Comparison of ENCODE assay signal across 9 cellular contexts in the genomic region with DNA sequence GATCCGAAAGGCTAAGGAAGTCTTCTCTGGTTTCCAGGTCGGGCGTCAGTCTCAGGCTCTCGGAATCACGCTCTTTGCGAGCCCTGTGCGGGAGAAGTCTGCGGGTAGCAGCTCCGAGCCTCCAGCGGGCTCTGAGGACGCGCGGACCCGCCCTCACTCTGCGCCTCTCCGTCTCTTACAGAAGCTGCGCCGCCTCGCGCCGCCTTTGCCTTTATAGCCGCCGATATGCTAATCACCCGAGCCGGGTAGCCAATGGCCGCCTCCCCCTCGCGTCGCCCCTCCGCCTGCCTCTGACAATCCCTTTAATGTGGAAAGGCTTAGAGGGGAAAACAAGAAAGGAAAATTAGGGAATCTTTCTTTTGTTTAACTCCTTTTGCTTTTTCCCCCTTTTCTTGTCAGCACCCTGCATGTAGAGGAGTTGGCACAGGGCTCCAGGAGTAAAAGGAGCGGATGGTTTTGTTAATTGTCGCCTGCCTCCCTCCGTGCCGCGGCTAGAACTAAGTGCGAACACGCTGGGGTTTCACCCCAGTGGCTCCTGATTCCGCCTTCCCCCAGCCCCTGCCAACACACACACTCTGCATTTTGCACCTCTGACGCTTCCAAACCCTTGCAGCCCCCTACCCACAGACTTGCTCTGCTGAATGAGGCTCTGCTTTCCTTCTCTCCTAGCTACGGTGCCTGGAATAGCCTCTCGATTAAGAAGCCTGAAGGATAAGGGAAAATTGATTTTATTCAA. TPM values are rescaled to one million over a fixed set of nuclear protein-coding genes. Genes with fewer than 3 reads are reported as not detected.
DNase-seq lines count a peak whose midpoint lies in the region; ATAC-seq, FAIRE-seq and TF ChIP-seq lines count a peak whose summit lies in the region.
"Had no signal": no experiment of that assay in that cellular context is flagged by ENCODE, and none has a peak within 500 bp of the region (broad histone marks: within the 10 kb centered on the region; RNA-seq: fewer than 3 reads in every experiment).

A gene with protein sequence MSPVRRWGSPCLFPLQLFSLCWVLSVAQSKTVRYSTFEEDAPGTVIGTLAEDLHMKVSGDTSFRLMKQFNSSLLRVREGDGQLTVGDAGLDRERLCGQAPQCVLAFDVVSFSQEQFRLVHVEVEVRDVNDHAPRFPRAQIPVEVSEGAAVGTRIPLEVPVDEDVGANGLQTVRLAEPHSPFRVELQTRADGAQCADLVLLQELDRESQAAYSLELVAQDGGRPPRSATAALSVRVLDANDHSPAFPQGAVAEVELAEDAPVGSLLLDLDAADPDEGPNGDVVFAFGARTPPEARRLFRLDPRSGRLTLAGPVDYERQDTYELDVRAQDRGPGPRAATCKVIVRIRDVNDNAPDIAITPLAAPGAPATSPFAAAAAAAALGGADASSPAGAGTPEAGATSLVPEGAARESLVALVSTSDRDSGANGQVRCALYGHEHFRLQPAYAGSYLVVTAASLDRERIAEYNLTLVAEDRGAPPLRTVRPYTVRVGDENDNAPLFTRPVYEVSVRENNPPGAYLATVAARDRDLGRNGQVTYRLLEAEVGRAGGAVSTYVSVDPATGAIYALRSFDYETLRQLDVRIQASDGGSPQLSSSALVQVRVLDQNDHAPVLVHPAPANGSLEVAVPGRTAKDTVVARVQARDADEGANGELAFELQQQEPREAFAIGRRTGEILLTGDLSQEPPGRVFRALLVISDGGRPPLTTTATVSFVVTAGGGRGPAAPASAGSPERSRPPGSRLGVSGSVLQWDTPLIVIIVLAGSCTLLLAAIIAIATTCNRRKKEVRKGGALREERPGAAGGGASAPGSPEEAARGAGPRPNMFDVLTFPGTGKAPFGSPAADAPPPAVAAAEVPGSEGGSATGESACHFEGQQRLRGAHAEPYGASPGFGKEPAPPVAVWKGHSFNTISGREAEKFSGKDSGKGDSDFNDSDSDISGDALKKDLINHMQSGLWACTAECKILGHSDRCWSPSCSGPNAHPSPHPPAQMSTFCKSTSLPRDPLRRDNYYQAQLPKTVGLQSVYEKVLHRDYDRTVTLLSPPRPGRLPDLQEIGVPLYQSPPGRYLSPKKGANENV (minus strand): TSS at position 186 of the 736 bp plus-strand sequence. CDS start 204 bp downstream, outside the sequence.

- no CpG with 5 or more reads among the region's 41 CpGs for WGBS in mesendoderm (ENCODE audit: extremely low coverage, insufficient coverage, low lambda C conversion rate)
- WGBS in small intestine, 3 donors: 2 to 9% (median 9%) methylated on average over 41 of the region's 41 CpGs
- WGBS in stomach, 5 donors: 2 to 10% (median 4%) methylated on average over 41 of the region's 41 CpGs

- no peak within 1 kb of the TSS for H4K8ac ChIP-seq in mesendoderm (ENCODE audit: low read depth, low read length)

- H3K27me3 Mint-ChIP-seq in Caco-2 (ENCODE audit: insufficient read depth, unreplicated experiment): peaks cover 6% of the 10 kb centered on the region
- H3K27me3 Mint-ChIP-seq in activated T-cell treated with anti-CD3 and anti-CD28 coated beads, Interleukin-2, amount 50 U/mL, for 72 hours (ENCODE audit: low read depth): peaks cover 72% of the 10 kb centered on the region

- H2BK15ac ChIP-seq in mesendoderm (replicated peaks; ENCODE audit: low read depth): no peak within 1 kb of the TSS

- H3K4me1 ChIP-seq in Caco-2: no peaks in the 10 kb centered on the region
- peaks cover 10% of the 10 kb centered on the region for H3K4me1 ChIP-seq in mesendoderm (ENCODE audit: control insufficient read depth, low read depth, low read length)
- H3K4me1 ChIP-seq in small intestine (ENCODE audit: control insufficient read depth in 2 of 2, insufficient read depth in 1 of 2, low read depth in 1 of 2, low read length in 1 of 2): no peaks in the 10 kb centered on the region
- peaks cover 25 to 74% (median 52%) of the 10 kb centered on the region in 4 donors for H3K4me1 ChIP-seq in stomach

- H3K4me3 Mint-ChIP-seq in Caco-2 (ENCODE audit: unreplicated experiment): peak within 1 kb of the TSS; percentile 87
- peak within 1 kb of the TSS; percentile 25 to 55 for H3K4me3 Mint-ChIP-seq in activated T-cell treated with anti-CD3 and anti-CD28 coated beads, Interleukin-2, amount 50 U/mL, for 72 hours

- no peak within 1 kb of the TSS for H2AK5ac ChIP-seq in mesendoderm (ENCODE audit: low read length)

- POLR2A ChIA-PET in Caco-2 (lab: Charles Lee): no interaction called here

- H3K9me3 ChIP-seq in Caco-2 (no peaks in the 10 kb centered on the region), small intestine (ENCODE audit: control insufficient read depth, low read depth) (no peaks in the 10 kb centered on the region), stomach (peaks cover 5 to 37% (median 12%) of the 10 kb centered on the region in 4 donors)

- H3K56ac ChIP-seq in mesendoderm (ENCODE audit: low read length): no peak within 1 kb of the TSS

- CTCF ChIA-PET in Caco-2 (lab: Charles Lee): no interaction called here

- no TSS peak for BruUV-seq in Caco-2 (replicated peaks; lab: Mats Ljungman, UMichigan)

- H3K27ac Mint-ChIP-seq in Caco-2 (ENCODE audit: unreplicated experiment): no peak within 1 kb of the TSS
- H3K27ac Mint-ChIP-seq in activated T-cell treated with anti-CD3 and anti-CD28 coated beads, Interleukin-2, amount 50 U/mL, for 72 hours: peak within 1 kb of the TSS; percentile 77

- no peak for TF ChIP-seq CTCF in Caco-2 (IDR thresholded peaks at IDR 0.05; ENCODE audit: insufficient read depth in 1 of 2, low read depth in 1 of 2, low read length in 1 of 2, severe bottlenecking in 1 of 2, unreplicated experiment in 1 of 2)
- no peak for TF ChIP-seq CTCF in stomach (IDR thresholded peaks at IDR 0.05)

- H3K36me3 ChIP-seq in Caco-2 (ENCODE audit: control insufficient read depth, insufficient read depth, low read length) (no peaks in the 10 kb centered on the region), mesendoderm (ENCODE audit: control insufficient read depth, insufficient read depth, low read length) (no peaks in the 10 kb centered on the region), small intestine (ENCODE audit: control insufficient read depth in 2 of 2, insufficient read depth in 2 of 2, low read length in 2 of 2) (no peaks in the 10 kb centered on the region), stomach (no peaks in the 10 kb centered on the region)

- no peak within 1 kb of the TSS for H3K4ac ChIP-seq in mesendoderm (ENCODE audit: low read depth, low read length)

- no peak for FAIRE-seq in small intestine (lab: Jason Lieb, UNC)
- FAIRE-seq: islet of Langerhans had no signal

- H2BK120ac ChIP-seq in mesendoderm (ENCODE audit: low read depth, low read length): no peak within 1 kb of the TSS

- H3K36me3 Mint-ChIP-seq in Caco-2 (ENCODE audit: insufficient read depth, unreplicated experiment): peaks cover 8% of the 10 kb centered on the region
- H3K36me3 Mint-ChIP-seq in activated T-cell treated with anti-CD3 and anti-CD28 coated beads, Interleukin-2, amount 50 U/mL, for 72 hours (ENCODE audit: insufficient read depth in 2 of 2): peaks cover 5 to 9% of the 10 kb centered on the region in 2 donors

- no peaks in the 10 kb centered on the region for H3K79me2 ChIP-seq in mesendoderm (ENCODE audit: control insufficient read depth, insufficient read depth, low read length)

- H3K9ac ChIP-seq in mesendoderm (ENCODE audit: low read length): no peak within 1 kb of the TSS

- H3K4me1 Mint-ChIP-seq in Caco-2 (ENCODE audit: low read depth, unreplicated experiment): no peaks in the 10 kb centered on the region
- peaks cover 45% of the 10 kb centered on the region for H3K4me1 Mint-ChIP-seq in activated T-cell treated with anti-CD3 and anti-CD28 coated beads, Interleukin-2, amount 50 U/mL, for 72 hours (ENCODE audit: low read depth)

- peak within 1 kb of the TSS; percentile 48 for H3K4me2 ChIP-seq in mesendoderm (ENCODE audit: low read length)

- intact Hi-C loops in Caco-2 (cut with micrococcal nuclease; ENCODE audit: unreplicated experiment): no loop called here
- intact Hi-C loops in stomach (cut with DNase I; ENCODE audit: low total_unique reads): no loop called here

- no peaks in the 10 kb centered on the region for H3K79me1 ChIP-seq in mesendoderm (ENCODE audit: low read length)

- no peak within 1 kb of the TSS for H2BK5ac ChIP-seq in mesendoderm (ENCODE audit: low read length)

- no peak for TF ChIP-seq POLR2A in stomach (IDR thresholded peaks at IDR 0.05)

- peak within 1 kb of the TSS; percentile 35 for H3K23ac ChIP-seq in mesendoderm (ENCODE audit: low read length)

- H4K5ac ChIP-seq in mesendoderm (ENCODE audit: low read length): no peak within 1 kb of the TSS

- DNase-seq in Caco-2 (peak in 1 of 2 experiments; percentile 42), NCI-H1694 treated with DMSO at 0.1 percent for 48 hours (lab: John Stamatoyannopoulos, UW) (peak; percentile 87), mesendoderm (peak; percentile 93), small intestine (no peak), stomach (no peak)
- DNase-seq in activated T-cell treated with anti-CD3 and anti-CD28 coated beads, Interleukin-2, amount 50 U/mL, for 72 hours: peak in 1 of 2 donors; percentile 7

- H3K27me3 ChIP-seq in Caco-2 (replicated peaks; ENCODE audit: control insufficient read depth, insufficient read depth, low read length) (no peaks in the 10 kb centered on the region), mesendoderm (ENCODE audit: insufficient read depth, low read length, poor library complexity) (peaks cover 26% of the 10 kb centered on the region), small intestine (ENCODE audit: control insufficient read depth in 2 of 2, insufficient read depth in 2 of 2, low read length in 2 of 2) (peaks cover 16 to 52% of the 10 kb centered on the region in 2 donors), stomach (peaks cover 39 to 96% (median 64%) of the 10 kb centered on the region in 3 donors)

- no peak within 1 kb of the TSS for H3K4me3 ChIP-seq in Caco-2 (ENCODE audit: low read depth, low read length)
- no peak within 1 kb of the TSS for H3K4me3 ChIP-seq in mesendoderm (ENCODE audit: low read length)
- H3K4me3 ChIP-seq in small intestine (ENCODE audit: low read depth in 1 of 2, low read length in 2 of 2): no peak within 1 kb of the TSS
- H3K4me3 ChIP-seq in stomach: no peak within 1 kb of the TSS

- no peak for ATAC-seq in activated T-cell treated with anti-CD3 and anti-CD28 coated beads, Interleukin-2, amount 50 U/mL, for 72 hours (replicated peaks in 1 of 2)
- ATAC-seq in HG03039 (IDR thresholded peaks at IDR 0.05; ENCODE audit: unreplicated experiment) (no peak), GM18907 (IDR thresholded peaks at IDR 0.05; ENCODE audit: unreplicated experiment) (no peak)

- H3K27ac ChIP-seq in mesendoderm (ENCODE audit: low read depth, low read length): no peak within 1 kb of the TSS
- H3K27ac ChIP-seq in small intestine (ENCODE audit: low read depth in 1 of 2, low read length in 1 of 2): no peak within 1 kb of the TSS
- no peak within 1 kb of the TSS for H3K27ac ChIP-seq in stomach

- no peaks in the 10 kb centered on the region for H3K9me3 Mint-ChIP-seq in Caco-2 (ENCODE audit: unreplicated experiment)
- no peaks in the 10 kb centered on the region for H3K9me3 Mint-ChIP-seq in activated T-cell treated with anti-CD3 and anti-CD28 coated beads, Interleukin-2, amount 50 U/mL, for 72 hours

- no peak for TF ChIP-seq EP300 in stomach (IDR thresholded peaks at IDR 0.05)

- no peak within 1 kb of the TSS for H3K18ac ChIP-seq in mesendoderm (ENCODE audit: low read length)

RNA-seq across cellular contexts. Expression of the gene that starts here (rescaled TPM):
- total RNA-seq in Caco-2 (2022) (not detected in 2 replicates), stomach (under 1 TPM in 1 of 5 donors, not detected in 4; 0.18 TPM)
- total RNA-seq in activated T-cell treated with anti-CD3 and anti-CD28 coated beads, Interleukin-2, amount 50 U/mL, for 72 hours: not detected
- polyA plus RNA-seq in mesendoderm (2013, experiment 1 of 2): 0.52 TPM
- 0.80 TPM for polyA plus RNA-seq in mesendoderm (2013, experiment 2 of 2)
- polyA plus RNA-seq in small intestine (1 to 10 TPM in 1 of 3 donors, not detected in 2; 3.1 TPM), stomach (under 1 TPM; 0.15 to 0.23 (median 0.19) TPM)

Comparison
In these comparisons a context has a peak if more than half of its experiments do, and no peak if none do; other contexts are left out.
1. DNase-seq: peak in NCI-H1694 treated with DMSO at 0.1 percent for 48 hours (single experiment) and mesendoderm (single experiment); none in small intestine (single experiment) and stomach (single experiment).